ENCODE assay signal across 32 cellular contexts in genomic region chr17:48356866-48357265, GRCh38.
"Had no signal": no experiment of that assay in that cellular context is flagged by ENCODE, and none has a peak within 500 bp of the region (broad histone marks: within the 10 kb centered on the region; RNA-seq: fewer than 3 reads in every experiment).

No MANE protein-coding gene starts in this region.

- H3K36me3 Mint-ChIP-seq: activated CD4-positive, alpha-beta memory T cell treated with anti-CD3 and anti-CD28 coated beads for 36 hours; activated naive CD4-positive, alpha-beta T cell treated with anti-CD3 and anti-CD28 coated beads, Interleukin-2, amount 50 U/mL, for 72 hours; activated naive CD8-positive, alpha-beta T cell treated with anti-CD3 and anti-CD28 coated beads for 36 hours had no signal

- DNase-seq: activated B cell treated with CpG ODN at 0.5 μM for 24 hours; activated CD4-positive, alpha-beta memory T cell treated with anti-CD3 and anti-CD28 coated beads for 36 hours; activated CD4-positive, alpha-beta T cell treated with anti-CD3 and anti-CD28 coated beads for 4 hours; activated CD4-positive, alpha-beta T cell treated with anti-CD3 and anti-CD28 coated beads, Interleukin-2, amount 10 ng/mL, durations not matched to agents 24 days and 14 days; activated CD4-positive, alpha-beta T cell treated with anti-CD3 and anti-CD28 coated beads, Interleukin-2, amount 50 U/mL, for 1 hour; activated CD4-positive, alpha-beta T cell treated with anti-CD3 and anti-CD28 coated beads, Interleukin-2, amount 50 U/mL, for 4 hours; activated CD4-positive, CD25-positive, alpha-beta regulatory T cell treated with anti-CD3 and anti-CD28 coated beads, Interleukin-2, amount 50 U/mL, for 72 hours; activated CD8-positive, alpha-beta memory T cell treated with anti-CD3 and anti-CD28 coated beads, Interleukin-2, amount 50 U/mL, for 4 hours; activated CD8-positive, alpha-beta T cell treated with anti-CD3 and anti-CD28 coated beads for 36 hours; activated effector memory CD4-positive, alpha-beta T cell treated with anti-CD3 and anti-CD28 coated beads, Interleukin-2, amount 50 U/mL, for 16 hours; activated gamma-delta T cell treated with Interleukin-2 at 50 U/mL for 16 hours; activated naive CD4-positive, alpha-beta T cell; activated naive CD4-positive, alpha-beta T cell treated with anti-CD3 and anti-CD28 coated beads, Interleukin-2, amount 10 ng/mL, durations not matched to agents 7 days and 5 days; activated naive CD8-positive, alpha-beta T cell treated with anti-CD3 and anti-CD28 coated beads for 36 hours; activated T-cell treated with anti-CD3 and anti-CD28 coated beads for 4 hours; activated T-cell treated with anti-CD3 and anti-CD28 coated beads, Interleukin-2, amount 50 U/mL, for 1 hour; activated T-cell treated with anti-CD3 and anti-CD28 coated beads, Interleukin-2, amount 50 U/mL, for 4 hours; adrenal gland; amniotic stem cell; aorta; body of pancreas; brain microvascular endothelial cell; T-helper 1 cell; T-helper 2 cell; T-helper 9 cell had no signal

- H3K9me3 Mint-ChIP-seq: activated B cell treated with CpG ODN at 0.5 μM for 24 hours; activated CD4-positive, alpha-beta memory T cell treated with anti-CD3 and anti-CD28 coated beads for 36 hours; activated CD4-positive, alpha-beta T cell treated with anti-CD3 and anti-CD28 coated beads, Interleukin-2, amount 10 ng/mL, durations not matched to agents 24 days and 14 days; activated CD8-positive, alpha-beta T cell treated with anti-CD3 and anti-CD28 coated beads for 36 hours; activated naive CD4-positive, alpha-beta T cell treated with anti-CD3 and anti-CD28 coated beads, Interleukin-2, amount 10 ng/mL, durations not matched to agents 7 days and 5 days; activated naive CD4-positive, alpha-beta T cell treated with anti-CD3 and anti-CD28 coated beads, Interleukin-2, amount 50 U/mL, for 72 hours; activated naive CD8-positive, alpha-beta T cell treated with anti-CD3 and anti-CD28 coated beads for 36 hours; activated T-cell treated with anti-CD3 and anti-CD28 coated beads, Interleukin-2, amount 50 U/mL, for 4 hours; activated T-helper 1 cell treated with anti-CD3 and anti-CD28 coated beads, Interleukin-12 subunit alpha, Interleukin-12 subunit beta, Interleukin-2, Interleukin-4 antibody, amounts not matched to agents 30 ng/mL and 10 ng/mL and 1 ng/mL, durations not matched to agents 14 hours and 24 hours and 36 hours; activated T-helper 17 cell treated with anti-CD3 and anti-CD28 coated beads, Interleukin-2, amount 50 U/mL, for 72 hours; T-helper 1 cell treated with Interleukin-12 subunit alpha and Interleukin-12 subunit beta and Interleukin-4 antibody, amounts not matched to agents 30 μg/mL and 1 μg/mL, for 36 hours; T-helper 2 cell treated with Interferon-gamma antibody and Interleukin-4, amounts not matched to agents 5 μg/mL and 100 μg/mL, for 36 hours had no signal

- H3K27ac ChIP-seq: adrenal gland, body of pancreas, brain microvascular endothelial cell, breast epithelium, VCaP had no signal

- H3K4me3 Mint-ChIP-seq: activated B cell treated with CpG ODN at 0.5 μM for 24 hours; activated CD4-positive, alpha-beta memory T cell treated with anti-CD3 and anti-CD28 coated beads for 36 hours; activated CD4-positive, alpha-beta T cell treated with anti-CD3 and anti-CD28 coated beads, Interleukin-2, amount 10 ng/mL, durations not matched to agents 24 days and 14 days; activated CD8-positive, alpha-beta T cell treated with anti-CD3 and anti-CD28 coated beads for 36 hours; activated naive CD4-positive, alpha-beta T cell treated with anti-CD3 and anti-CD28 coated beads, Interleukin-2, amount 10 ng/mL, durations not matched to agents 7 days and 5 days; activated naive CD8-positive, alpha-beta T cell treated with anti-CD3 and anti-CD28 coated beads for 36 hours; activated T-cell treated with anti-CD3 and anti-CD28 coated beads, Interleukin-2, amount 50 U/mL, for 4 hours; activated T-helper 1 cell treated with anti-CD3 and anti-CD28 coated beads, Interleukin-12 subunit alpha, Interleukin-12 subunit beta, Interleukin-2, Interleukin-4 antibody, amounts not matched to agents 30 ng/mL and 10 ng/mL and 1 ng/mL, durations not matched to agents 14 hours and 24 hours and 36 hours; activated T-helper 17 cell treated with anti-CD3 and anti-CD28 coated beads, Interleukin-2, amount 50 U/mL, for 72 hours; T-helper 1 cell treated with Interleukin-12 subunit alpha and Interleukin-12 subunit beta and Interleukin-4 antibody, amounts not matched to agents 30 μg/mL and 1 μg/mL, for 36 hours; T-helper 2 cell treated with Interferon-gamma antibody and Interleukin-4, amounts not matched to agents 5 μg/mL and 100 μg/mL, for 36 hours had no signal

- H3K27me3 Mint-ChIP-seq: activated B cell treated with CpG ODN at 0.5 μM for 24 hours; activated CD4-positive, alpha-beta memory T cell treated with anti-CD3 and anti-CD28 coated beads for 36 hours; activated CD4-positive, alpha-beta T cell treated with anti-CD3 and anti-CD28 coated beads, Interleukin-2, amount 10 ng/mL, durations not matched to agents 24 days and 14 days; activated CD8-positive, alpha-beta T cell treated with anti-CD3 and anti-CD28 coated beads for 36 hours; activated naive CD4-positive, alpha-beta T cell treated with anti-CD3 and anti-CD28 coated beads, Interleukin-2, amount 10 ng/mL, durations not matched to agents 7 days and 5 days; activated naive CD8-positive, alpha-beta T cell treated with anti-CD3 and anti-CD28 coated beads for 36 hours; activated T-helper 17 cell treated with anti-CD3 and anti-CD28 coated beads, Interleukin-2, amount 50 U/mL, for 72 hours had no signal

- H3K4me1 ChIP-seq: adrenal gland, body of pancreas, breast epithelium had no signal

- H3K27me3 ChIP-seq: adrenal gland, body of pancreas had no signal

- H3K4me1 Mint-ChIP-seq: activated T-helper 17 cell treated with anti-CD3 and anti-CD28 coated beads, Interleukin-2, amount 50 U/mL, for 72 hours had no signal

- H3K36me3 ChIP-seq: adrenal gland, brain microvascular endothelial cell, breast epithelium had no signal

- H3K27ac Mint-ChIP-seq: activated B cell treated with CpG ODN at 0.5 μM for 24 hours; activated CD4-positive, alpha-beta memory T cell treated with anti-CD3 and anti-CD28 coated beads for 36 hours; activated CD4-positive, alpha-beta T cell treated with anti-CD3 and anti-CD28 coated beads, Interleukin-2, amount 10 ng/mL, durations not matched to agents 24 days and 14 days; activated CD8-positive, alpha-beta T cell treated with anti-CD3 and anti-CD28 coated beads for 36 hours; activated naive CD4-positive, alpha-beta T cell treated with anti-CD3 and anti-CD28 coated beads, Interleukin-2, amount 50 U/mL, for 72 hours; activated naive CD8-positive, alpha-beta T cell treated with anti-CD3 and anti-CD28 coated beads for 36 hours; activated T-helper 1 cell treated with anti-CD3 and anti-CD28 coated beads, Interleukin-12 subunit alpha, Interleukin-12 subunit beta, Interleukin-2, Interleukin-4 antibody, amounts not matched to agents 30 ng/mL and 10 ng/mL and 1 ng/mL, durations not matched to agents 14 hours and 24 hours and 36 hours; activated T-helper 17 cell treated with anti-CD3 and anti-CD28 coated beads, Interleukin-2, amount 50 U/mL, for 72 hours; T-helper 1 cell treated with Interleukin-12 subunit alpha and Interleukin-12 subunit beta and Interleukin-4 antibody, amounts not matched to agents 30 μg/mL and 1 μg/mL, for 36 hours; T-helper 2 cell treated with Interferon-gamma antibody and Interleukin-4, amounts not matched to agents 5 μg/mL and 100 μg/mL, for 36 hours had no signal

- H3K9me3 ChIP-seq: adrenal gland, body of pancreas, breast epithelium had no signal

- H3K4me3 ChIP-seq: adrenal gland, body of pancreas, breast epithelium had no signal

- ATAC-seq: activated CD8-positive, alpha-beta T cell treated with anti-CD3 and anti-CD28 coated beads for 36 hours; activated naive CD4-positive, alpha-beta T cell treated with anti-CD3 and anti-CD28 coated beads, Interleukin-2, amount 50 U/mL, for 72 hours; activated T-cell treated with anti-CD3 and anti-CD28 coated beads, Interleukin-2, amount 50 U/mL, for 4 hours; activated T-helper 17 cell treated with anti-CD3 and anti-CD28 coated beads, Interleukin-2, amount 50 U/mL, for 72 hours; body of pancreas had no signal
